ENCODE assay signal across 38 cellular contexts in the genomic region with DNA sequence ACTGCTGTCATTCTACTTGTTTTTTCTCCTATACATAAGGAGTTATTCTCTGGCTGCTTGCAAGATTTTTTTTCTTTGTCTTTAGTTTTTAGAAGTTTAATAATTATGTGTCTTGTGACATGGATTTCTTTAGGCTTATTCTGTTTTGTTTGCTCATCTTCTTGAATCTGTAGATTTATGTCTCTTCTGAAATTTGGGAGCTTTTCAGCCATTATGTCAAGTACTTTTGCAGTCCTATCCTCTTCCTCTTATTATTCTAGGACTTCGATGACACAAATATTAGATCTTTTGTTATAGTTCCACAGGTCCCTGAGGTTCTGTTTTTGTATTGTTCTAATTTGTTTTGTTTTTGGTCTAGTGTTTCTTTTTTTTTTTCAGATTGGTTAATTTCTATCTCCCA. TPM values are rescaled to one million over a fixed set of nuclear protein-coding genes. Genes with fewer than 3 reads are reported as not detected.
"Had no signal": no experiment of that assay in that cellular context is flagged by ENCODE, and none has a peak within 500 bp of the region (broad histone marks: within the 10 kb centered on the region; RNA-seq: fewer than 3 reads in every experiment).

No MANE protein-coding gene starts in this region.

- DNase-seq: Karpas-422, Kasumi-1, MM.1S, MV-4-11, NCI-H1048, NCI-H1092, NCI-H1092 treated with DMSO at 0.1 percent for 48 hours, NCI-H1105, NCI-H1105 treated with DMSO at 0.1 percent for 48 hours, NCI-H1417, NCI-H1417 treated with DMSO at 0.1 percent for 48 hours, NCI-H1436, NCI-H1436 treated with DMSO at 0.1 percent for 48 hours, NCI-H146, NCI-H1694, NCI-H1694 treated with DMSO at 0.1 percent for 48 hours, NCI-H187, NCI-H187 treated with DMSO at 0.1 percent for 48 hours, NCI-H1930, NCI-H2029, NCI-H2029 treated with DMSO at 0.1 percent for 48 hours, NCI-H2081, NCI-H2081 treated with DMSO at 0.1 percent for 48 hours, NCI-H2107, NCI-H2171, NCI-H2171 treated with DMSO at 0.1 percent for 48 hours, NCI-H2227 treated with DMSO at 0.1 percent for 48 hours, NCI-H226, NCI-H345, NCI-H446, NCI-H446 treated with DMSO at 0.1 percent for 48 hours, NCI-H510A, NCI-H510A treated with DMSO at 0.1 percent for 48 hours, NCI-H524 had no signal

RNA-seq across cellular contexts. Expression of a gene that starts 16.7 kb away (rescaled TPM):
- total RNA-seq: LHCN-M2, M059J, MCF 10A, NCI-H460 had no signal
